13 cellular contexts compared by ENCODE assay signal in genomic region chr10:81978238-81978637, GRCh38.
DNase-seq lines count a peak whose midpoint lies in the region; ATAC-seq and TF ChIP-seq lines count a peak whose summit lies in the region.
"Had no signal": no experiment of that assay in that cellular context is flagged by ENCODE, and none has a peak within 500 bp of the region (broad histone marks: within the 10 kb centered on the region; RNA-seq: fewer than 3 reads in every experiment).

No MANE protein-coding gene starts in this region.

- no peak overlapping the region for H3K4me3 Mint-ChIP-seq in MCF 10A (ENCODE audit: unreplicated experiment)
- H3K4me3 Mint-ChIP-seq in naive thymus-derived CD8-positive, alpha-beta T cell = no peak overlapping the region

- no peaks in the 10 kb centered on the region for H3K27me3 Mint-ChIP-seq in MCF 10A (ENCODE audit: insufficient read depth, unreplicated experiment)
- no peaks in the 10 kb centered on the region for H3K27me3 Mint-ChIP-seq in naive thymus-derived CD8-positive, alpha-beta T cell

- H4K20me1 ChIP-seq in fibroblast of lung (ENCODE audit: control insufficient read depth, extremely low read depth, insufficient read depth, low read length) = no peaks in the 10 kb centered on the region

- POLR2A ChIA-PET in MCF 10A (lab: Yijun Ruan, JAX) = no interaction called here
- POLR2A ChIA-PET in naive thymus-derived CD8-positive, alpha-beta T cell (lab: Charles Lee) = no interaction called here

- no peak overlapping the region for H2AFZ ChIP-seq in fibroblast of lung (ENCODE audit: low read length)

- no peak for TF ChIP-seq POLR2A in breast epithelium (IDR thresholded peaks at IDR 0.05)

- H3K36me3 ChIP-seq in breast epithelium (no peaks in the 10 kb centered on the region), fibroblast of lung (ENCODE audit: control insufficient read depth, insufficient read depth, low read length) (no peaks in the 10 kb centered on the region)
- H3K36me3 ChIP-seq: ascending aorta, tibial artery had no signal

- in situ Hi-C loops in SK-MEL-5 (cut with HindIII; ENCODE audit: low pct_unique_long_range_greater_than_20kb, low sequenced_read_pairs) = no loop called here

- H3K79me2 ChIP-seq in fibroblast of lung (ENCODE audit: control insufficient read depth, insufficient read depth, low read length) = no peaks in the 10 kb centered on the region

- H3K9me3 Mint-ChIP-seq in MCF 10A (ENCODE audit: unreplicated experiment) = no peaks in the 10 kb centered on the region
- peaks cover 6 to 28% (median 13%) of the 10 kb centered on the region in 9 donors for H3K9me3 Mint-ChIP-seq in naive thymus-derived CD8-positive, alpha-beta T cell

- peaks cover 0 to 8% of the 10 kb centered on the region in 2 donors for H3K9me3 ChIP-seq in breast epithelium
- H3K9me3 ChIP-seq in fibroblast of lung (ENCODE audit: control insufficient read depth, insufficient read depth, low read depth, low read length) = no peaks in the 10 kb centered on the region
- H3K9me3 ChIP-seq: ascending aorta had no signal

- no peak overlapping the region for H3K27ac Mint-ChIP-seq in MCF 10A (ENCODE audit: low read depth, unreplicated experiment)
- H3K27ac Mint-ChIP-seq in naive thymus-derived CD8-positive, alpha-beta T cell = no peak overlapping the region

- CTCF ChIA-PET in MCF 10A (lab: Yijun Ruan, JAX) = interaction anchor here (0.6 kb wide), 1 partner anchor 1640 kb away, joined by 3 read pairs; no protein-coding TSS in a partner anchor

- no peak for ATAC-seq in HG02970 (IDR thresholded peaks at IDR 0.05; ENCODE audit: low FRiP score, unreplicated experiment)
- no peak for ATAC-seq in naive thymus-derived CD8-positive, alpha-beta T cell
- ATAC-seq: Panc1 had no signal

- H3K36me3 Mint-ChIP-seq in MCF 10A (ENCODE audit: insufficient read depth, unreplicated experiment) = peaks cover 6% of the 10 kb centered on the region
- H3K36me3 Mint-ChIP-seq in naive thymus-derived CD8-positive, alpha-beta T cell = peaks cover 0 to 12% (median 3%) of the 10 kb centered on the region in 3 donors

- no TSS peak for BruUV-seq in MCF 10A (replicated peaks; lab: Mats Ljungman, UMichigan)

- H3K4me2 ChIP-seq in fibroblast of lung (ENCODE audit: extremely low read depth, insufficient read depth, low read length) = no peak overlapping the region

- DNase-seq in MCF 10A (ENCODE audit: unreplicated experiment) (peak; percentile 65), breast epithelium (ENCODE audit: low spot score in 2 of 2) (no peak), SK-MEL-5 (ENCODE audit: low read depth, low spot score) (peak; percentile 33), fibroblast of lung (ENCODE audit: low read depth in 2 of 2) (peak; percentile 3 to 13), SHP77 (lab: John Stamatoyannopoulos, UW) (no peak)
- no peak for DNase-seq in activated effector memory CD4-positive, alpha-beta T cell treated with anti-CD3 and anti-CD28 coated beads, Interleukin-2, amount 50 U/mL, for 16 hours
- no peak for DNase-seq in naive thymus-derived CD8-positive, alpha-beta T cell
- DNase-seq: activated T-cell treated with anti-CD3 and anti-CD28 coated beads, Interleukin-2, amount 50 U/mL, for 1 hour; NCI-H2107; tibial artery had no signal

- H3K4me1 ChIP-seq in breast epithelium (no peaks in the 10 kb centered on the region), fibroblast of lung (ENCODE audit: control insufficient read depth, extremely low read depth, insufficient read depth, low read length) (no peaks in the 10 kb centered on the region)
- H3K4me1 ChIP-seq: ascending aorta, tibial artery had no signal

- no peaks in the 10 kb centered on the region for H3K4me1 Mint-ChIP-seq in MCF 10A (ENCODE audit: insufficient read depth, unreplicated experiment)
- H3K4me1 Mint-ChIP-seq in naive thymus-derived CD8-positive, alpha-beta T cell = no peaks in the 10 kb centered on the region

- TF ChIP-seq CTCF in MCF 10A (IDR thresholded peaks at IDR 0.05; ENCODE audit: unreplicated experiment) (no peak), breast epithelium (IDR thresholded peaks at IDR 0.05) (no peak), fibroblast of lung (conservative IDR thresholded peaks at IDR 0.05 in 1 of 2, IDR thresholded peaks at IDR 0.05 in 1 of 2; ENCODE audit: low read depth in 1 of 2, low read length in 2 of 2) (no peak)

- no peak overlapping the region for H3K4me3 ChIP-seq in breast epithelium
- H3K4me3 ChIP-seq in fibroblast of lung (replicated peaks in 1 of 4; ENCODE audit: control extremely low read depth in 1 of 4, insufficient read depth in 1 of 4, low read depth in 3 of 4, low read length in 4 of 4) = no peak overlapping the region
- H3K4me3 ChIP-seq: ascending aorta, tibial artery had no signal

- intact Hi-C loops in MCF 10A (cut with micrococcal nuclease) (no loop called here), breast epithelium (cut with DNase I; ENCODE audit: low total_unique reads) (no loop called here)

- H3K9ac ChIP-seq in fibroblast of lung (ENCODE audit: insufficient read depth, low read length) = no peak overlapping the region

- H3K27me3 ChIP-seq in breast epithelium (no peaks in the 10 kb centered on the region), fibroblast of lung (ENCODE audit: control insufficient read depth, insufficient read depth, low read length) (no peaks in the 10 kb centered on the region)
- H3K27me3 ChIP-seq: ascending aorta, tibial artery had no signal

- H3K27ac ChIP-seq in breast epithelium = no peak overlapping the region
- H3K27ac ChIP-seq in fibroblast of lung (ENCODE audit: insufficient read depth, low read length) = no peak overlapping the region
- H3K27ac ChIP-seq: ascending aorta, tibial artery had no signal

Comparison
In these comparisons a context has a peak if more than half of its experiments do, and no peak if none do; other contexts are left out.
1. DNase-seq: peak in MCF 10A (single experiment), SK-MEL-5 (single experiment) and fibroblast of lung (2 of 2); none in breast epithelium (0 of 2), SHP77 (0 of 2), activated effector memory CD4-positive, alpha-beta T cell treated with anti-CD3 and anti-CD28 coated beads, Interleukin-2, amount 50 U/mL, for 16 hours (single experiment) and naive thymus-derived CD8-positive, alpha-beta T cell (0 of 10).